In the genomic region with DNA sequence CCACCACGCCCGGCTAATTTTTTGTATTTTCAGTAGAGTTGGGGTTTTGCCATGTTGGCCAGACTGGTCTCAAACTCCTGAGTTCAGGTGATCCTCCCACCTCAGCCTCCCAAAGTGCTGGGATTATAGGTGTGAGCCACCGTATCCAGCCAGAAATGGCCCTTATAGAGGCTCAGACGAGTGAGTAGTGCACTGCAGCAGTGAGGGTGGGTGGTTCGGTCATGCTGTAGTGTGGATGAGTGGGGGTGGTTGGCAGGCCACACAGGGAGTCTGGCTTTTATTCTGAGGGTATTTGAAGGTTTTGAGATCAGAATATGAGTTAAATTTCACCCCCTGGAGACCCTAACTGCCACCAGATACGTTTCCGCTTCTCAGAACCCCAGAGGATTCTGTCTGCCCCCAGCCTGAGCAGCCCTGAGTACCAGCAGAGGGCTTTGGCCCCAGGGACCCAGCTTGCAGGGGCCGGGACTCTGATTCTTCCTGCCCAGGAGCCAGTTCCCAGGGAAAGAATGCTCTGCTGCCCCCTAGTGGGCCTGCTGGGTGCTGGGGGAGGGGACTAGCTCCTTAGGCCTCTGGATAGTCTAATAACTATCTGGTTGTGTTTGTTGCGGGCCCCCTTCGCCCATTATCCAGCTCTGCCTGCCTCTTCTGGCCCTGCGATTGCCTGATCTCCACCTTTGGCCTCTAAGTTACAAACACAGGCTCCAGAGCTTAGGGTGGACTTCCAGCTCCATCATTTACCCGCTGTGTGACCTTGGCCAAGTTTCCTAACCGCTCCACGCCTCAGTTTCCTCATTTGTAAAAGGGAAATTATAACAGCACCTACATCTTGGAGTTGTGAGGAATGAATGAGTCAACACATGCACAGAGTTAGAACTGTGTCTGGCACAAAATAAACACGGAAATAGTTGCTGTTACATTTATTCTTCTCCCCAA, we compare ENCODE assay signal across 1 cellular context.
TF ChIP-seq lines count a peak whose summit lies in the region.

No MANE protein-coding gene starts in this region.

TF ChIP-seq in HCT116, 20 proteins besides CTCF, POLR2A, EP300 and RAD21:
- TF ChIP-seq YY1 (IDR thresholded peaks at IDR 0.05; ENCODE audit: extremely low read depth, insufficient replicate concordance, low read depth, low read length) (peak; percentile 39), POLR2AphosphoS5 (IDR thresholded peaks at IDR 0.05; ENCODE audit: low read depth, low read length) (no peak)
